ENCODE assay signal across 25 cellular contexts in the genomic region with DNA sequence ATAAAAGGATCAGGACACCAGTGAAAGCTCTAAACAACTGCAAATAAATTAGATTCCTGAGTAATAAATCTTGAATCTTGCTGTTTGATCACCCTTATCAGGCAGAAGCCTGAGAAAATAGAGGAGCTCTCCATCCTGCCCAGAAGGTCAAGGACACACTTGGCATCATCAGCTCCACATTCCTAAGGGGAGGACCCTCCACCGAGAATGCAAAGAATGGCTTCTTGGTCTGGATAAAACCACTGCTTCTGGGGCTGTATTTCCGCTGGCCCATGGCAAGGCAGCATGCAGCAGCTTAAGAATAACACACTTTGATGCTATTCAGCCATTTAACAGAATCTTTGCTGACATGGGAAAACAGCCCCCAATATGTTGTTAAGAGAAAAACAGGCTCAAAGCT.
DNase-seq lines count a peak whose midpoint lies in the region; ATAC-seq, FAIRE-seq and TF ChIP-seq lines count a peak whose summit lies in the region.
"Had no signal": no experiment of that assay in that cellular context is flagged by ENCODE, and none has a peak within 500 bp of the region (broad histone marks: within the 10 kb centered on the region; RNA-seq: fewer than 3 reads in every experiment).

No MANE protein-coding gene starts in this region.

- H3K36me3 Mint-ChIP-seq in neural progenitor cell (no peaks in the 10 kb centered on the region), T-helper 17 cell (ENCODE audit: low read depth) (peaks cover 2% of the 10 kb centered on the region)
- H3K36me3 Mint-ChIP-seq: IgD-negative memory B cell; naive thymus-derived CD8-positive, alpha-beta T cell had no signal

- H3K36me3 ChIP-seq in right atrium auricular region (no peaks in the 10 kb centered on the region), sigmoid colon (no peaks in the 10 kb centered on the region), neural progenitor cell (no peaks in the 10 kb centered on the region)
- H3K36me3 ChIP-seq: ascending aorta; BLaER1 treated with 17β-estradiol and CSF1 and Interleukin-3, amounts not matched to agents 10 nM and 100 nM; gastroesophageal sphincter; lower lobe of right lung; suprapubic skin had no signal

- no peaks in the 10 kb centered on the region for H3F3A ChIP-seq in neural progenitor cell (ENCODE audit: low read depth)

- H3K27me3 ChIP-seq in right atrium auricular region (no peaks in the 10 kb centered on the region), sigmoid colon (no peaks in the 10 kb centered on the region), neural progenitor cell (no peaks in the 10 kb centered on the region)
- H3K27me3 ChIP-seq: ascending aorta; BLaER1 treated with 17β-estradiol and CSF1 and Interleukin-3, amounts not matched to agents 10 nM and 100 nM; gastroesophageal sphincter; suprapubic skin had no signal

- H3K9me3 Mint-ChIP-seq in neural progenitor cell = no peaks in the 10 kb centered on the region
- H3K9me3 Mint-ChIP-seq: activated naive CD4-positive, alpha-beta T cell treated with anti-CD3 and anti-CD28 coated beads for 36 hours; IgD-negative memory B cell; naive thymus-derived CD8-positive, alpha-beta T cell had no signal

- no peak overlapping the region for H3K27ac Mint-ChIP-seq in neural progenitor cell
- H3K27ac Mint-ChIP-seq in T-helper 17 cell = no peak overlapping the region
- H3K27ac Mint-ChIP-seq: activated naive CD4-positive, alpha-beta T cell treated with anti-CD3 and anti-CD28 coated beads for 36 hours; IgD-negative memory B cell; naive thymus-derived CD8-positive, alpha-beta T cell; progenitor cell of endocrine pancreas had no signal

- H3K27ac ChIP-seq in right atrium auricular region (no peak overlapping the region), sigmoid colon (no peak overlapping the region), neural progenitor cell (no peak overlapping the region)
- H3K27ac ChIP-seq: 22Rv1; ascending aorta; BLaER1 treated with 17β-estradiol and CSF1 and Interleukin-3, amounts not matched to agents 10 nM and 100 nM; epithelial cell of prostate; gastroesophageal sphincter; lower lobe of right lung; suprapubic skin had no signal

- H3K79me2 ChIP-seq in neural progenitor cell (ENCODE audit: low read depth) = no peaks in the 10 kb centered on the region

- H3K4me3 Mint-ChIP-seq in neural progenitor cell = no peak overlapping the region
- H3K4me3 Mint-ChIP-seq in T-helper 17 cell = no peak overlapping the region
- H3K4me3 Mint-ChIP-seq: activated naive CD4-positive, alpha-beta T cell treated with anti-CD3 and anti-CD28 coated beads for 36 hours; IgD-negative memory B cell; naive thymus-derived CD8-positive, alpha-beta T cell had no signal

- TF ChIP-seq CTCF in right atrium auricular region (IDR thresholded peaks at IDR 0.05) (no peak), astrocyte of the spinal cord (IDR thresholded peaks at IDR 0.05; ENCODE audit: low read depth, low read length) (no peak), sigmoid colon (IDR thresholded peaks at IDR 0.05) (no peak), neural progenitor cell (IDR thresholded peaks at IDR 0.05) (no peak), D721Med (IDR thresholded peaks at IDR 0.05; ENCODE audit: insufficient read depth, missing control alignments) (no peak)

- no peaks in the 10 kb centered on the region for H3K4me1 Mint-ChIP-seq in neural progenitor cell
- peaks cover 4% of the 10 kb centered on the region for H3K4me1 Mint-ChIP-seq in T-helper 17 cell
- H3K4me1 Mint-ChIP-seq: naive thymus-derived CD8-positive, alpha-beta T cell had no signal

- H2AFZ ChIP-seq in neural progenitor cell (replicated peaks) = no peak overlapping the region

- no peaks in the 10 kb centered on the region for H3K4me1 ChIP-seq in right atrium auricular region
- H3K4me1 ChIP-seq in sigmoid colon = no peaks in the 10 kb centered on the region
- no peaks in the 10 kb centered on the region for H3K4me1 ChIP-seq in neural progenitor cell
- H3K4me1 ChIP-seq: ascending aorta; BLaER1 treated with 17β-estradiol and CSF1 and Interleukin-3, amounts not matched to agents 10 nM and 100 nM; gastroesophageal sphincter; lower lobe of right lung; suprapubic skin had no signal

- TF ChIP-seq EP300 in sigmoid colon (IDR thresholded peaks at IDR 0.05) = no peak

- intact Hi-C loops in Right ventricle myocardium inferior (cut with DNase I) (no loop called here), sigmoid colon (cut with DNase I) (no loop called here)

- H3K27me3 Mint-ChIP-seq in neural progenitor cell (ENCODE audit: insufficient read depth, low read depth) = no peaks in the 10 kb centered on the region
- peaks cover 58% of the 10 kb centered on the region for H3K27me3 Mint-ChIP-seq in T-helper 17 cell
- H3K27me3 Mint-ChIP-seq: progenitor cell of endocrine pancreas had no signal

- H3K9me3 ChIP-seq in right atrium auricular region (no peaks in the 10 kb centered on the region), sigmoid colon (no peaks in the 10 kb centered on the region), neural progenitor cell (ENCODE audit: low read depth) (no peaks in the 10 kb centered on the region), T-helper 17 cell (ENCODE audit: control insufficient read depth, low read length, poor library complexity, severe bottlenecking) (no peaks in the 10 kb centered on the region)
- H3K9me3 ChIP-seq: ascending aorta; BLaER1 treated with 17β-estradiol and CSF1 and Interleukin-3, amounts not matched to agents 10 nM and 100 nM; gastroesophageal sphincter; lower lobe of right lung; suprapubic skin had no signal

- no peak overlapping the region for H3K4me2 ChIP-seq in neural progenitor cell
- H3K4me2 ChIP-seq: BLaER1 treated with 17β-estradiol and CSF1 and Interleukin-3, amounts not matched to agents 10 nM and 100 nM had no signal

- WGBS in sigmoid colon, 2 donors = 83 to 86% methylated on average over 2 of the region's 2 CpGs

- no peak for TF ChIP-seq POLR2A in sigmoid colon (IDR thresholded peaks at IDR 0.05)

- ATAC-seq in Right ventricle myocardium inferior (no peak), T-helper 17 cell (no peak)
- ATAC-seq: gastroesophageal sphincter; lower lobe of right lung; naive thymus-derived CD8-positive, alpha-beta T cell had no signal

- FAIRE-seq in D721Med (lab: Jason Lieb, UNC) = no peak

- no peaks in the 10 kb centered on the region for H4K20me1 ChIP-seq in neural progenitor cell (ENCODE audit: low read depth)
- H4K20me1 ChIP-seq: BLaER1 treated with 17β-estradiol and CSF1 and Interleukin-3, amounts not matched to agents 10 nM and 100 nM had no signal

- H3K4me3 ChIP-seq in right atrium auricular region (no peak overlapping the region), astrocyte of the spinal cord (ENCODE audit: low read depth, low read length) (no peak overlapping the region), sigmoid colon (no peak overlapping the region), neural progenitor cell (no peak overlapping the region)
- H3K4me3 ChIP-seq: ascending aorta; BLaER1 treated with 17β-estradiol and CSF1 and Interleukin-3, amounts not matched to agents 10 nM and 100 nM; gastroesophageal sphincter; lower lobe of right lung; suprapubic skin had no signal

- H3K9ac ChIP-seq in neural progenitor cell = no peak overlapping the region
- H3K9ac ChIP-seq: BLaER1 treated with 17β-estradiol and CSF1 and Interleukin-3, amounts not matched to agents 10 nM and 100 nM had no signal

- DNase-seq in Right ventricle myocardium inferior (ENCODE audit: missing footprints) (peak; percentile 15), right atrium auricular region (ENCODE audit: low spot score) (no peak), astrocyte of the spinal cord (ENCODE audit: low read depth, low spot score) (peak; percentile 59), islet precursor cell (peak; percentile 88), sigmoid colon (no peak), neural progenitor cell (ENCODE audit: low spot score) (no peak), D721Med (ENCODE audit: insufficient read length, low spot score) (no peak), T-helper 17 cell (no peak)
- DNase-seq: activated CD4-positive, alpha-beta T cell treated with anti-CD3 and anti-CD28 coated beads, Interleukin-2, amount 50 U/mL, for 48 hours; activated naive CD4-positive, alpha-beta T cell treated with anti-CD3 and anti-CD28 coated beads for 36 hours; activated T-cell treated with anti-CD3 and anti-CD28 coated beads for 4 hours; lower lobe of right lung; naive thymus-derived CD8-positive, alpha-beta T cell; NCI-H1930; NCI-H446; NK-92 treated with Interleukin-12 subunit alpha and Interleukin-12 subunit beta, amount 100 ng/mL, for 24 hours; T-helper 1 cell had no signal

- in situ Hi-C loops in astrocyte of the spinal cord (cut with HindIII; ENCODE audit: low sequenced_read_pairs) = loop anchor here (10.0 kb wide), 1 partner anchor 54 kb away; no protein-coding TSS in a partner anchor

Comparison
In these comparisons a context has a peak if more than half of its experiments do, and no peak if none do; other contexts are left out.
1. DNase-seq: peak in Right ventricle myocardium inferior (single experiment), astrocyte of the spinal cord (single experiment) and islet precursor cell (single experiment); none in right atrium auricular region (single experiment), sigmoid colon (single experiment), neural progenitor cell (single experiment), D721Med (single experiment) and T-helper 17 cell (0 of 3).